20 cellular contexts compared by ENCODE assay signal in genomic region chr15:100205549-100206295, GRCh38.
"Had no signal": no experiment of that assay in that cellular context is flagged by ENCODE, and none has a peak within 500 bp of the region (broad histone marks: within the 10 kb centered on the region; RNA-seq: fewer than 3 reads in every experiment).

No MANE protein-coding gene starts in this region.

- H3K27ac Mint-ChIP-seq: activated naive CD8-positive, alpha-beta T cell treated with anti-CD3 and anti-CD28 coated beads, Interleukin-2, amount 10 ng/mL, durations not matched to agents 7 days and 5 days had no signal

- ATAC-seq: stimulated activated naive CD8-positive, alpha-beta T cell treated with anti-CD3 and anti-CD28 coated beads, Interleukin-15, amount 100 ng/mL, for 72 hours had no signal

- DNase-seq: activated CD4-positive, alpha-beta T cell treated with anti-CD3 and anti-CD28 coated beads, Interleukin-2, amount 50 U/mL, for 48 hours; activated naive CD4-positive, alpha-beta T cell treated with Interleukin-2 at 50 U/mL for 16 hours; activated naive CD8-positive, alpha-beta T cell treated with anti-CD3 and anti-CD28 coated beads, Interleukin-2, amount 10 ng/mL, durations not matched to agents 7 days and 5 days; activated T-cell treated with anti-CD3 and anti-CD28 coated beads for 4 hours; erythroblast; lower lobe of right lung; occipital lobe; right cardiac atrium; stimulated activated CD4-positive, alpha-beta T cell treated with anti-CD3 and anti-CD28 coated beads, Interleukin-15, amount 100 ng/mL, for 24 hours; stimulated activated CD4-positive, alpha-beta T cell treated with anti-CD3 and anti-CD28 coated beads, Interleukin-2, amount 100 ng/mL, for 48 hours; stimulated activated naive CD8-positive, alpha-beta T cell treated with anti-CD3 and anti-CD28 coated beads, Interleukin-15, amount 100 ng/mL, for 72 hours; T-helper 2 cell; WERI-Rb-1 had no signal

- FAIRE-seq: colon, frontal cortex had no signal

- H3K4me3 Mint-ChIP-seq: activated naive CD8-positive, alpha-beta T cell treated with anti-CD3 and anti-CD28 coated beads, Interleukin-2, amount 10 ng/mL, durations not matched to agents 7 days and 5 days; brain; nephron; stimulated activated naive CD8-positive, alpha-beta T cell treated with anti-CD3 and anti-CD28 coated beads, Interleukin-15, amount 100 ng/mL, for 72 hours had no signal

- H3K27me3 ChIP-seq: suprapubic skin, upper lobe of left lung had no signal

- H3K9me3 ChIP-seq: lower lobe of right lung, prostate gland, suprapubic skin, upper lobe of left lung had no signal

- H3K4me1 ChIP-seq: lower lobe of right lung, prostate gland, upper lobe of left lung had no signal

- H3K9me3 Mint-ChIP-seq: stimulated activated naive CD8-positive, alpha-beta T cell treated with anti-CD3 and anti-CD28 coated beads, Interleukin-15, amount 100 ng/mL, for 72 hours had no signal

- H3K36me3 ChIP-seq: lower lobe of right lung, prostate gland, suprapubic skin, upper lobe of left lung, WERI-Rb-1 had no signal

- H3K4me3 ChIP-seq: lower lobe of right lung, prostate gland, suprapubic skin, upper lobe of left lung had no signal

- H3K27me3 Mint-ChIP-seq: stimulated activated naive CD8-positive, alpha-beta T cell treated with anti-CD3 and anti-CD28 coated beads, Interleukin-15, amount 100 ng/mL, for 72 hours had no signal

- H3K27ac ChIP-seq: lower lobe of right lung, prostate gland, suprapubic skin, upper lobe of left lung, WERI-Rb-1 had no signal
